Comparison of ENCODE assay signal across 22 cellular contexts in genomic region chr17:8310601-8311123, GRCh38. TPM values are rescaled to one million over a fixed set of nuclear protein-coding genes. Genes with fewer than 3 reads are reported as not detected.
A peak's percentile ranks its signal among the peaks of the same experiment; 100 is the strongest.
DNase-seq lines count a peak whose midpoint lies in the region; ATAC-seq and TF ChIP-seq lines count a peak whose summit lies in the region.
"Had no signal": no experiment of that assay in that cellular context is flagged by ENCODE, and none has a peak within 500 bp of the region (broad histone marks: within the 10 kb centered on the region; RNA-seq: fewer than 3 reads in every experiment).

No MANE protein-coding gene starts in this region.

- TF ChIP-seq POLR2A in esophagus muscularis mucosa (IDR thresholded peaks at IDR 0.05; ENCODE audit: low read depth) (no peak), testis (IDR thresholded peaks at IDR 0.05) (no peak)

- H3K9me3 ChIP-seq in esophagus muscularis mucosa = no peaks in the 10 kb centered on the region
- H3K9me3 ChIP-seq in lung (ENCODE audit: control insufficient read depth in 2 of 2, insufficient read depth in 1 of 2, low read length in 1 of 2) = no peaks in the 10 kb centered on the region
- no peaks in the 10 kb centered on the region for H3K9me3 ChIP-seq in testis

- no peaks in the 10 kb centered on the region for H3K36me3 Mint-ChIP-seq in stimulated activated effector memory CD8-positive, alpha-beta T cell treated with anti-CD3 and anti-CD28 coated beads, Interleukin-12 subunit alpha, Interleukin-12 subunit beta, amount 100 ng/mL, for 72 hours
- no peaks in the 10 kb centered on the region for H3K36me3 Mint-ChIP-seq in stimulated activated memory B cell treated with anti-CD40 and anti-IgM and Interleukin-4, amounts not matched to agents 10 μg/mL and 1 μg/mL and 100 μg/mL, for 72 hours
- H3K36me3 Mint-ChIP-seq: CD4-positive, CD25-positive, alpha-beta regulatory T cell had no signal

- no peaks in the 10 kb centered on the region for H3K9me3 Mint-ChIP-seq in stimulated activated effector memory CD8-positive, alpha-beta T cell treated with anti-CD3 and anti-CD28 coated beads, Interleukin-12 subunit alpha, Interleukin-12 subunit beta, amount 100 ng/mL, for 72 hours
- H3K9me3 Mint-ChIP-seq in stimulated activated memory B cell treated with anti-CD40 and anti-IgM and Interleukin-4, amounts not matched to agents 10 μg/mL and 1 μg/mL and 100 μg/mL, for 72 hours = no peaks in the 10 kb centered on the region
- H3K9me3 Mint-ChIP-seq: activated B cell treated with CpG ODN at 0.5 μM for 24 hours; central memory CD8-positive, alpha-beta T cell; GM23338 had no signal

- no peak for TF ChIP-seq EP300 in esophagus muscularis mucosa (IDR thresholded peaks at IDR 0.05)

- H3K4me3 Mint-ChIP-seq in stimulated activated effector memory CD8-positive, alpha-beta T cell treated with anti-CD3 and anti-CD28 coated beads, Interleukin-12 subunit alpha, Interleukin-12 subunit beta, amount 100 ng/mL, for 72 hours = no peak overlapping the region
- no peak overlapping the region for H3K4me3 Mint-ChIP-seq in stimulated activated memory B cell treated with anti-CD40 and anti-IgM and Interleukin-4, amounts not matched to agents 10 μg/mL and 1 μg/mL and 100 μg/mL, for 72 hours
- H3K4me3 Mint-ChIP-seq: activated B cell treated with CpG ODN at 0.5 μM for 24 hours; CD4-positive, CD25-positive, alpha-beta regulatory T cell; central memory CD8-positive, alpha-beta T cell; GM23338 had no signal

- 64% methylated on average over 8 of the region's 10 CpGs for WGBS in esophagus muscularis mucosa
- WGBS in lung, 2 donors = 46 to 68% methylated on average over 10 of the region's 10 CpGs
- WGBS in testis, 2 donors = 59 to 74% methylated on average over 7 to 10 of the region's 10 CpGs

- peaks cover 5% of the 10 kb centered on the region for H3K4me1 Mint-ChIP-seq in stimulated activated effector memory CD8-positive, alpha-beta T cell treated with anti-CD3 and anti-CD28 coated beads, Interleukin-12 subunit alpha, Interleukin-12 subunit beta, amount 100 ng/mL, for 72 hours
- peaks cover 8% of the 10 kb centered on the region for H3K4me1 Mint-ChIP-seq in stimulated activated memory B cell treated with anti-CD40 and anti-IgM and Interleukin-4, amounts not matched to agents 10 μg/mL and 1 μg/mL and 100 μg/mL, for 72 hours
- H3K4me1 Mint-ChIP-seq: activated B cell treated with CpG ODN at 0.5 μM for 24 hours; CD4-positive, CD25-positive, alpha-beta regulatory T cell; central memory CD8-positive, alpha-beta T cell had no signal

- intact Hi-C loops in esophagus muscularis mucosa (cut with DNase I) = no loop called here
- intact Hi-C loops in testis (cut with DNase I; ENCODE audit: low total_unique reads) = no loop called here

- H3K4me1 ChIP-seq in esophagus muscularis mucosa (peaks cover 11 to 22% (median 12%) of the 10 kb centered on the region in 4 donors), lung (ENCODE audit: control insufficient read depth in 2 of 2, insufficient read depth in 2 of 2, low read length in 2 of 2) (peaks cover 0 to 8% of the 10 kb centered on the region in 2 donors), testis (peaks cover 5% of the 10 kb centered on the region)

- peaks cover 0 to 56% (median 14%) of the 10 kb centered on the region in 4 donors for H3K27me3 ChIP-seq in esophagus muscularis mucosa
- H3K27me3 ChIP-seq in lung (ENCODE audit: control insufficient read depth, insufficient read depth) = no peaks in the 10 kb centered on the region
- no peaks in the 10 kb centered on the region for H3K27me3 ChIP-seq in testis

- DNase-seq in esophagus muscularis mucosa (ENCODE audit: extremely low spot score) = no peak
- DNase-seq in lung (ENCODE audit: low spot score) = no peak
- no peak for DNase-seq in stimulated activated effector memory CD8-positive, alpha-beta T cell treated with anti-CD3 and anti-CD28 coated beads, Interleukin-12 subunit alpha, Interleukin-12 subunit beta, amount 100 ng/mL, for 72 hours (ENCODE audit: low spot score in 2 of 2)
- DNase-seq in OCI-M1 (lab: John Stamatoyannopoulos, UW) = no peak
- no peak for DNase-seq in testis
- DNase-seq in SKM-1 treated with dmso at 0.1 percent for 144 hours (lab: John Stamatoyannopoulos, UW; ENCODE audit: unreplicated experiment) = no peak
- DNase-seq: activated B cell treated with CpG ODN at 0.5 μM for 24 hours; activated CD8-positive, alpha-beta memory T cell treated with anti-CD3 and anti-CD28 coated beads for 24 hours; CD4-positive, CD25-positive, alpha-beta regulatory T cell; foreskin fibroblast; MM.1S; NCI-H1694; occipital lobe; small intestine; T-helper 2 cell had no signal

- H3K4me3 ChIP-seq in esophagus muscularis mucosa = peak overlapping the region; percentile 35 to 50 (median 37)
- peak overlapping the region; percentile 59 for H3K4me3 ChIP-seq in lung
- H3K4me3 ChIP-seq in testis = no peak overlapping the region
- H3K4me3 ChIP-seq: GM23338 had no signal

- peaks cover 0 to 33% (median 0%) of the 10 kb centered on the region in 4 donors for H3K36me3 ChIP-seq in esophagus muscularis mucosa
- H3K36me3 ChIP-seq in lung (ENCODE audit: control insufficient read depth in 2 of 2, insufficient read depth in 2 of 2, low read length in 2 of 2) = peaks cover 0 to 2% of the 10 kb centered on the region in 2 donors
- no peaks in the 10 kb centered on the region for H3K36me3 ChIP-seq in testis (ENCODE audit: low read depth, missing control alignments)

- H3K27ac ChIP-seq in esophagus muscularis mucosa (replicated peaks in 1 of 4) = peak overlapping the region in 3 of 4 donors; percentile 60 to 71 (median 63)
- H3K27ac ChIP-seq in lung (ENCODE audit: low read depth in 1 of 2, low read length in 1 of 2) = peak overlapping the region; percentile 74 to 86
- H3K27ac ChIP-seq in testis = no peak overlapping the region

- no peak for ATAC-seq in lung (ENCODE audit: insufficient read depth, low FRiP score)
- no peak for ATAC-seq in stimulated activated effector memory CD8-positive, alpha-beta T cell treated with anti-CD3 and anti-CD28 coated beads, Interleukin-12 subunit alpha, Interleukin-12 subunit beta, amount 100 ng/mL, for 72 hours
- no peak for ATAC-seq in stimulated activated memory B cell treated with anti-CD40 and anti-IgM and Interleukin-4, amounts not matched to agents 10 μg/mL and 1 μg/mL and 100 μg/mL, for 72 hours
- ATAC-seq: GM23338 had no signal

- TF ChIP-seq CTCF in esophagus muscularis mucosa (IDR thresholded peaks at IDR 0.05) (no peak), lung (IDR thresholded peaks at IDR 0.05; ENCODE audit: control extremely low read depth, extremely low read depth) (no peak), testis (IDR thresholded peaks at IDR 0.05) (no peak)

- H3K27ac Mint-ChIP-seq in stimulated activated effector memory CD8-positive, alpha-beta T cell treated with anti-CD3 and anti-CD28 coated beads, Interleukin-12 subunit alpha, Interleukin-12 subunit beta, amount 100 ng/mL, for 72 hours = peak overlapping the region; percentile 20
- no peak overlapping the region for H3K27ac Mint-ChIP-seq in stimulated activated memory B cell treated with anti-CD40 and anti-IgM and Interleukin-4, amounts not matched to agents 10 μg/mL and 1 μg/mL and 100 μg/mL, for 72 hours
- H3K27ac Mint-ChIP-seq: activated B cell treated with CpG ODN at 0.5 μM for 24 hours; CD4-positive, CD25-positive, alpha-beta regulatory T cell; GM23338 had no signal

- H3K27me3 Mint-ChIP-seq in stimulated activated memory B cell treated with anti-CD40 and anti-IgM and Interleukin-4, amounts not matched to agents 10 μg/mL and 1 μg/mL and 100 μg/mL, for 72 hours = peaks cover 57% of the 10 kb centered on the region

RNA-seq across cellular contexts. Expression of gene ARHGEF15, which starts 0.6 kb away (rescaled TPM):
- polyA plus RNA-seq in PFSK-1 (2012; ENCODE audit: insufficient read length, low read depth) = 58.9 TPM
- 10 to 100 TPM in 2 of 4 donors, 1 to 10 TPM in 2; 3.3 to 19.8 (median 12.6) TPM for total RNA-seq in esophagus muscularis mucosa
- total RNA-seq in lung = 10 to 100 TPM; 29.7 to 30.8 TPM
- polyA plus RNA-seq in lung = 10 to 100 TPM; 10.1 to 17.2 TPM
- total RNA-seq in testis = 10 to 100 TPM in 1 of 2 donors, 1 to 10 TPM in 1; 4.5 to 13.4 TPM
- 4.2 TPM for polyA plus RNA-seq in testis (ENCODE audit: insufficient read depth, low read depth, low replicate concordance)
- total RNA-seq: activated B cell treated with CpG ODN at 0.5 μM for 24 hours; CD4-positive, CD25-positive, alpha-beta regulatory T cell; mononuclear cell; NCI-H460 had no signal
- polyA plus RNA-seq: CD4-positive, CD25-positive, alpha-beta regulatory T cell had no signal

RNA-seq across cellular contexts. Expression of gene SLC25A35, which starts 15.5 kb away (rescaled TPM):
- 12.0 TPM for polyA plus RNA-seq in PFSK-1 (2012; ENCODE audit: insufficient read length, low read depth)
- total RNA-seq in esophagus muscularis mucosa (1 to 10 TPM in 3 of 4 donors, under 1 TPM in 1; 0.99 to 2.5 (median 1.3) TPM), lung (10 to 100 TPM in 1 of 2 donors, 1 to 10 TPM in 1; 1.2 to 11.7 TPM), testis (10 to 100 TPM; 13.1 to 28.2 TPM)
- polyA plus RNA-seq in lung (1 to 10 TPM; 5.5 to 9.4 TPM), testis (ENCODE audit: insufficient read depth, low read depth, low replicate concordance) (29.9 TPM)

RNA-seq across cellular contexts. Expression of gene RANGRF, which starts 22.2 kb away (rescaled TPM):
- polyA plus RNA-seq in PFSK-1 (2012; ENCODE audit: insufficient read length, low read depth) = 96.1 TPM
- total RNA-seq in esophagus muscularis mucosa = 10 to 100 TPM; 26.5 to 43.6 (median 34.4) TPM
- 10 to 100 TPM; 15.5 to 31.6 TPM for total RNA-seq in lung
- 10 to 100 TPM; 39.1 to 60.1 TPM for polyA plus RNA-seq in lung
- total RNA-seq in testis = 10 to 100 TPM; 37.5 to 43.0 TPM
- polyA plus RNA-seq in testis (ENCODE audit: insufficient read depth, low read depth, low replicate concordance) = 163 TPM

RNA-seq across cellular contexts. Expression of gene ODF4, which starts 29.0 kb away (rescaled TPM):
- not detected for polyA plus RNA-seq in PFSK-1 (2012; ENCODE audit: insufficient read length, low read depth)
- not detected for total RNA-seq in esophagus muscularis mucosa
- total RNA-seq in lung = not detected
- not detected for polyA plus RNA-seq in lung
- 1 to 10 TPM; 5.3 to 7.7 TPM for total RNA-seq in testis
- 34.0 TPM for polyA plus RNA-seq in testis (ENCODE audit: insufficient read depth, low read depth, low replicate concordance)
- total RNA-seq: activated B cell treated with CpG ODN at 0.5 μM for 24 hours; CD4-positive, CD25-positive, alpha-beta regulatory T cell; GM23338; mononuclear cell; NCI-H460; occipital lobe had no signal
- polyA plus RNA-seq: adipose tissue; CD4-positive, CD25-positive, alpha-beta regulatory T cell; GM23338; small intestine had no signal

Comparison
In these comparisons a context has a peak if more than half of its experiments do, and no peak if none do; other contexts are left out.
1. H3K27ac ChIP-seq: peak in esophagus muscularis mucosa (3 of 4) and lung (2 of 2); none in testis (0 of 2).
2. H3K4me3 ChIP-seq: peak in esophagus muscularis mucosa (4 of 4) and lung (single experiment); none in testis (0 of 2).